Comparison of ENCODE assay signal across 17 cellular contexts in genomic region chr7:35826751-35827150, GRCh38.
"Had no signal": no experiment of that assay in that cellular context is flagged by ENCODE, and none has a peak within 500 bp of the region (broad histone marks: within the 10 kb centered on the region; RNA-seq: fewer than 3 reads in every experiment).

No MANE protein-coding gene starts in this region.

- H3K4me3 Mint-ChIP-seq: dendritic cell treated with granulocyte-macrophage colony-stimulating factor and Interleukin-4, amounts not matched to agents 40 ng/mL and 50 ng/mL, for 4 days; endodermal cell; natural killer cell; neural crest cell; stimulated activated memory B cell treated with anti-CD40 and anti-IgM and Interleukin-4, amounts not matched to agents 10 μg/mL and 1 μg/mL and 100 μg/mL, for 72 hours; stimulated activated naive CD8-positive, alpha-beta T cell treated with anti-CD3 and anti-CD28 coated beads, Interleukin-15, Interleukin-2, amounts not matched to agents 100 ng/mL and 50 ng/mL, for 24 hours had no signal

- H3K36me3 ChIP-seq: heart left ventricle, pancreas, tibial artery, upper lobe of left lung, uterus had no signal

- H3K27me3 Mint-ChIP-seq: dendritic cell treated with granulocyte-macrophage colony-stimulating factor and Interleukin-4, amounts not matched to agents 40 ng/mL and 50 ng/mL, for 4 days; progenitor cell of endocrine pancreas; stimulated activated memory B cell treated with anti-CD40 and anti-IgM and Interleukin-4, amounts not matched to agents 10 μg/mL and 1 μg/mL and 100 μg/mL, for 72 hours; stimulated activated naive CD8-positive, alpha-beta T cell treated with anti-CD3 and anti-CD28 coated beads, Interleukin-15, Interleukin-2, amounts not matched to agents 100 ng/mL and 50 ng/mL, for 24 hours had no signal

- ATAC-seq: heart left ventricle; natural killer cell; pancreas; right cardiac atrium; stimulated activated memory B cell treated with anti-CD40 and anti-IgM and Interleukin-4, amounts not matched to agents 10 μg/mL and 1 μg/mL and 100 μg/mL, for 72 hours had no signal

- H3K9me3 Mint-ChIP-seq: dendritic cell treated with granulocyte-macrophage colony-stimulating factor and Interleukin-4, amounts not matched to agents 40 ng/mL and 50 ng/mL, for 4 days; natural killer cell; stimulated activated naive CD8-positive, alpha-beta T cell treated with anti-CD3 and anti-CD28 coated beads, Interleukin-15, Interleukin-2, amounts not matched to agents 100 ng/mL and 50 ng/mL, for 24 hours had no signal

- DNase-seq: endodermal cell; heart left ventricle; hippocampal formation; kidney glomerular epithelial cell; natural killer cell; pancreas; right cardiac atrium; stimulated activated CD4-positive, alpha-beta T cell treated with anti-CD3 and anti-CD28 coated beads, Interleukin-1b, Interleukin-23, amount 100 ng/mL, for 48 hours; stimulated activated CD4-positive, alpha-beta T cell treated with anti-CD3 and anti-CD28 coated beads, Interleukin-4, amount 100 ng/mL, for 24 hours; tibial artery; upper lobe of left lung; uterus had no signal

- H3K27ac ChIP-seq: pancreas, upper lobe of left lung, uterus had no signal

- H3K36me3 Mint-ChIP-seq: natural killer cell had no signal

- H3K9me3 ChIP-seq: pancreas, tibial artery, upper lobe of left lung, uterus had no signal

- H3K4me3 ChIP-seq: heart left ventricle, pancreas, tibial artery, upper lobe of left lung, uterus had no signal

- H3K27ac Mint-ChIP-seq: dendritic cell treated with granulocyte-macrophage colony-stimulating factor and Interleukin-4, amounts not matched to agents 40 ng/mL and 50 ng/mL, for 4 days; endodermal cell; natural killer cell; progenitor cell of endocrine pancreas; stimulated activated memory B cell treated with anti-CD40 and anti-IgM and Interleukin-4, amounts not matched to agents 10 μg/mL and 1 μg/mL and 100 μg/mL, for 72 hours; stimulated activated naive CD8-positive, alpha-beta T cell treated with anti-CD3 and anti-CD28 coated beads, Interleukin-15, Interleukin-2, amounts not matched to agents 100 ng/mL and 50 ng/mL, for 24 hours had no signal

- H3K27me3 ChIP-seq: heart left ventricle, pancreas, tibial artery, upper lobe of left lung, uterus had no signal
